Comparison of ENCODE assay signal across 23 cellular contexts in the genomic region with DNA sequence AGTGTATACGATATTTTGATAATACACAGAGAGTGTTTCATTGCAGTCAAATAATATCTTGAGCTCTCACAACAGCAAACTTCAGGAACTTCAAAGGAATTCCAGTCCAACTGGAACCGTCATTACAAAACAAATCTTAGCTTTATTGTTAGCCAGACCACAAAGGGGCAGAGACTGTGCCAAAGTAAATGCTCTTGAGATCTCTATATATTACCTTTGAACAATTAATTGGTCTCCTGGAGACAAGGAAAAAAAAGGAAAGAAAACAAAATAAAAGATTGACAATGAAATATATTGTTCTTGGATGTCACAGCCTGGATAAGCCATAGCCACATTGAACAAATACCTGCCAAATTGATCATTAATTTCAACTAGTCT.
DNase-seq lines count a peak whose midpoint lies in the region; ATAC-seq and TF ChIP-seq lines count a peak whose summit lies in the region.
"Had no signal": no experiment of that assay in that cellular context is flagged by ENCODE, and none has a peak within 500 bp of the region (broad histone marks: within the 10 kb centered on the region; RNA-seq: fewer than 3 reads in every experiment).

No MANE protein-coding gene starts in this region.

- H2BK15ac ChIP-seq in mesenchymal stem cell (ENCODE audit: low read depth, poor library complexity, severe bottlenecking) = no peak overlapping the region

- H3K4ac ChIP-seq in mesenchymal stem cell (ENCODE audit: low read depth in 1 of 2, low read length in 2 of 2) = no peak overlapping the region

- peaks cover 20% of the 10 kb centered on the region for H3K4me1 ChIP-seq in psoas muscle
- peaks cover 4% of the 10 kb centered on the region for H3K4me1 ChIP-seq in mesenchymal stem cell (ENCODE audit: control insufficient read depth, insufficient read depth, low read depth, low read length)
- H3K4me1 ChIP-seq: BLaER1, spleen had no signal

- H4K91ac ChIP-seq in mesenchymal stem cell (ENCODE audit: low read length) = no peak overlapping the region

- H3K14ac ChIP-seq in mesenchymal stem cell (ENCODE audit: low read length in 2 of 2) = no peak overlapping the region

- TF ChIP-seq CTCF in psoas muscle (IDR thresholded peaks at IDR 0.05) = no peak

- DNase-seq in DMS53 (lab: John Stamatoyannopoulos, UW) = peak; percentile 51
- DNase-seq in DMS53 treated with DMSO at 0.1 percent for 48 hours (lab: John Stamatoyannopoulos, UW; ENCODE audit: unreplicated experiment) = no peak
- DNase-seq in NCI-H2029 (lab: John Stamatoyannopoulos, UW) = peak; percentile 89
- peak; percentile 80 for DNase-seq in astrocyte of the hippocampus (ENCODE audit: low read depth, low spot score)
- DNase-seq in psoas muscle = no peak
- DNase-seq in mesenchymal stem cell = no peak
- DNase-seq: 8988T; activated CD8-positive, alpha-beta T cell treated with anti-CD3 and anti-CD28 coated beads, Interleukin-2, amount 10 ng/mL, durations not matched to agents 7 days and 5 days; activated naive CD8-positive, alpha-beta T cell treated with anti-CD3 and anti-CD28 coated beads, Interleukin-2, amount 10 ng/mL, durations not matched to agents 7 days and 5 days; central memory CD4-positive, alpha-beta T cell; DND-41; endodermal cell; foreskin keratinocyte; naive B cell; NCI-H526 treated with DMSO at 0.1 percent for 48 hours; spleen; T-cell; upper lobe of left lung; WERI-Rb-1 had no signal

- no peak overlapping the region for H3K4me2 ChIP-seq in mesenchymal stem cell (ENCODE audit: low read length, poor library complexity, severe bottlenecking)
- H3K4me2 ChIP-seq: BLaER1 had no signal

- H3K9me3 ChIP-seq in psoas muscle (no peaks in the 10 kb centered on the region), mesenchymal stem cell (ENCODE audit: control insufficient read depth, low read length) (no peaks in the 10 kb centered on the region)
- H3K9me3 ChIP-seq: BLaER1, spleen, upper lobe of left lung had no signal

- ATAC-seq in psoas muscle (no peak), HG02840 (IDR thresholded peaks at IDR 0.05; ENCODE audit: low FRiP score, unreplicated experiment) (no peak), GM18870 (IDR thresholded peaks at IDR 0.05; ENCODE audit: unreplicated experiment) (no peak)
- ATAC-seq: activated CD8-positive, alpha-beta T cell treated with anti-CD3 and anti-CD28 coated beads, Interleukin-2, amount 10 ng/mL, durations not matched to agents 7 days and 5 days; foreskin keratinocyte; left lobe of liver; T-cell had no signal

- intact Hi-C loops in psoas muscle (cut with DNase I) = loop anchor here in 1 of 2 donors (10.0 kb wide), 1 partner anchor 955 kb away; no protein-coding TSS in a partner anchor

- no peak overlapping the region for H2AFZ ChIP-seq in mesenchymal stem cell (ENCODE audit: low read depth, low read length)

- no peak overlapping the region for H2BK5ac ChIP-seq in mesenchymal stem cell (ENCODE audit: low read depth, low read length, poor library complexity, severe bottlenecking)

- H3K27me3 ChIP-seq in psoas muscle (ENCODE audit: insufficient read depth in 3 of 3, low read length in 2 of 3) (no peaks in the 10 kb centered on the region), mesenchymal stem cell (ENCODE audit: control insufficient read depth in 1 of 2, insufficient read depth in 1 of 2, low read length in 2 of 2) (no peaks in the 10 kb centered on the region)
- H3K27me3 ChIP-seq: BLaER1, foreskin keratinocyte, spleen, upper lobe of left lung had no signal

- no peak overlapping the region for H3K23ac ChIP-seq in mesenchymal stem cell (ENCODE audit: low read length in 2 of 2)

- no peak overlapping the region for H3K9ac ChIP-seq in mesenchymal stem cell (ENCODE audit: low read length)
- H3K9ac ChIP-seq: BLaER1 had no signal

- H4K8ac ChIP-seq in mesenchymal stem cell (ENCODE audit: low read length) = no peak overlapping the region

- H3K36me3 ChIP-seq in psoas muscle (ENCODE audit: insufficient read depth in 1 of 2, low read depth in 1 of 2) (no peaks in the 10 kb centered on the region), mesenchymal stem cell (ENCODE audit: control insufficient read depth in 1 of 2, insufficient read depth in 2 of 2, low read depth in 1 of 2, low read length in 2 of 2) (no peaks in the 10 kb centered on the region)
- H3K36me3 ChIP-seq: BLaER1, spleen, upper lobe of left lung, WERI-Rb-1 had no signal

- H3K4me3 ChIP-seq in psoas muscle (no peak overlapping the region), mesenchymal stem cell (ENCODE audit: insufficient read depth in 1 of 2, low read depth in 1 of 2, low read length in 2 of 2) (no peak overlapping the region)
- H3K4me3 ChIP-seq: BLaER1, spleen, upper lobe of left lung had no signal

- no peak overlapping the region for H3K18ac ChIP-seq in mesenchymal stem cell (ENCODE audit: low read depth in 1 of 2, low read length in 2 of 2)

- no peaks in the 10 kb centered on the region for H3K79me1 ChIP-seq in mesenchymal stem cell (replicated peaks; ENCODE audit: low read length, poor library complexity, severe bottlenecking)

- no peak overlapping the region for H2BK12ac ChIP-seq in mesenchymal stem cell (ENCODE audit: low read length in 2 of 2)

- H3K27ac ChIP-seq in psoas muscle (peak overlapping the region; percentile 84), mesenchymal stem cell (ENCODE audit: low read length, poor library complexity, severe bottlenecking) (no peak overlapping the region)
- H3K27ac ChIP-seq: BLaER1, foreskin keratinocyte, spleen, upper lobe of left lung, WERI-Rb-1 had no signal

- no peak overlapping the region for H2BK120ac ChIP-seq in mesenchymal stem cell (ENCODE audit: low read depth, low read length)

- 67 to 72% (median 68%) methylated on average over 2 of the region's 2 CpGs for WGBS in psoas muscle, 3 donors
- WGBS in mesenchymal stem cell = 88% methylated on average over 2 of the region's 2 CpGs

- no peak overlapping the region for H2AK5ac ChIP-seq in mesenchymal stem cell (ENCODE audit: low read length, severe bottlenecking)

Comparison
In these comparisons a context has a peak if more than half of its experiments do, and no peak if none do; other contexts are left out.
1. DNase-seq: peak in DMS53 (single experiment), NCI-H2029 (single experiment) and astrocyte of the hippocampus (single experiment); none in DMS53 treated with DMSO at 0.1 percent for 48 hours (single experiment), psoas muscle (0 of 2) and mesenchymal stem cell (single experiment).